In genomic region chr6:77433888-77434287, GRCh38 we compare ENCODE assay signal across 1 cellular context.
TF ChIP-seq lines count a peak whose summit lies in the region.

No MANE protein-coding gene starts in this region.

TF ChIP-seq in WTC11, 78 proteins besides CTCF, POLR2A, EP300 and RAD21 (continued from another document):
- TF ChIP-seq ZNF512 (CRISPR knock-in tag; IDR thresholded peaks at IDR 0.05; ENCODE audit: borderline replicate concordance): no peak
- TF ChIP-seq ZNF416 (CRISPR knock-in tag; IDR thresholded peaks at IDR 0.05): no peak
- no peak for TF ChIP-seq SOX15 (CRISPR knock-in tag; IDR thresholded peaks at IDR 0.05)
- no peak for TF ChIP-seq ZNF121 (CRISPR knock-in tag; IDR thresholded peaks at IDR 0.05)
- no peak for TF ChIP-seq SMAD3 (CRISPR knock-in tag; IDR thresholded peaks at IDR 0.05; ENCODE audit: borderline replicate concordance)
- no peak for TF ChIP-seq ZNF396 (CRISPR knock-in tag; IDR thresholded peaks at IDR 0.05; ENCODE audit: borderline replicate concordance)
- no peak for TF ChIP-seq TCF7 (CRISPR knock-in tag; IDR thresholded peaks at IDR 0.05; ENCODE audit: low read depth)
- no peak for TF ChIP-seq ARID4B (CRISPR knock-in tag; IDR thresholded peaks at IDR 0.05; ENCODE audit: borderline replicate concordance)
- TF ChIP-seq AFF4 (CRISPR knock-in tag; IDR thresholded peaks at IDR 0.05; ENCODE audit: borderline replicate concordance): no peak
- no peak for TF ChIP-seq ZNF263 (CRISPR knock-in tag; IDR thresholded peaks at IDR 0.05; ENCODE audit: low read depth)
- no peak for TF ChIP-seq TEAD1 (CRISPR knock-in tag; IDR thresholded peaks at IDR 0.05)
- TF ChIP-seq KAT7 (CRISPR knock-in tag; IDR thresholded peaks at IDR 0.05; ENCODE audit: borderline replicate concordance): no peak
- no peak for TF ChIP-seq CDX4 (CRISPR knock-in tag; IDR thresholded peaks at IDR 0.05; ENCODE audit: borderline replicate concordance)
- TF ChIP-seq ZNF425 (CRISPR knock-in tag; conservative IDR thresholded peaks at IDR 0.05): no peak
- no peak for TF ChIP-seq E2F1 (CRISPR knock-in tag; IDR thresholded peaks at IDR 0.05)
- TF ChIP-seq ZNF671 (CRISPR knock-in tag; IDR thresholded peaks at IDR 0.05): no peak
- TF ChIP-seq TEAD4 (CRISPR knock-in tag; IDR thresholded peaks at IDR 0.05): no peak
TF ChIP-seq in WTC11: peak in this region for 0.
